In genomic region chr15:59309405-59309804, GRCh38 we compare ENCODE assay signal across 15 cellular contexts.
A peak's percentile ranks its signal among the peaks of the same experiment; 100 is the strongest.
DNase-seq lines count a peak whose midpoint lies in the region; ATAC-seq and TF ChIP-seq lines count a peak whose summit lies in the region.
"Had no signal": no experiment of that assay in that cellular context is flagged by ENCODE, and none has a peak within 500 bp of the region (broad histone marks: within the 10 kb centered on the region; RNA-seq: fewer than 3 reads in every experiment).

No MANE protein-coding gene starts in this region.

- peak overlapping the region; percentile 16; the same call in 1 of the 2 replicates for H3K27ac Mint-ChIP-seq in WTC11
- peak overlapping the region; percentile 60 for H3K27ac Mint-ChIP-seq in stimulated activated naive B cell treated with anti-CD40 and anti-IgM and Interleukin-4, amounts not matched to agents 10 μg/mL and 1 μg/mL and 100 μg/mL, for 72 hours
- H3K27ac Mint-ChIP-seq: CD8-positive, alpha-beta T cell had no signal

- POLR2A ChIA-PET in WTC11 (lab: Charles Lee), result no interaction called here

- H3K9me3 Mint-ChIP-seq in WTC11, result no peaks in the 10 kb centered on the region
- H3K9me3 Mint-ChIP-seq in stimulated activated naive B cell treated with anti-CD40 and anti-IgM and Interleukin-4, amounts not matched to agents 10 μg/mL and 1 μg/mL and 100 μg/mL, for 72 hours, result no peaks in the 10 kb centered on the region
- H3K9me3 Mint-ChIP-seq: CD14-positive monocyte; CD8-positive, alpha-beta T cell had no signal

- no peak overlapping the region for H2AFZ ChIP-seq in ACC112 (ENCODE audit: low read length, unreplicated experiment)
- H2AFZ ChIP-seq: GM23248 had no signal

- no peak overlapping the region for H3K4me3 ChIP-seq in ACC112 (ENCODE audit: low read depth, low read length)
- H3K4me3 ChIP-seq: GM23248 had no signal

- TF ChIP-seq CTCF in WTC11 (IDR thresholded peaks at IDR 0.05), result no peak

- no peaks in the 10 kb centered on the region; the same call in 1 of the 2 replicates for H3K36me3 ChIP-seq in ACC112 (ENCODE audit: insufficient read depth, low read length)

- no peaks in the 10 kb centered on the region for H3K27me3 Mint-ChIP-seq in WTC11 (ENCODE audit: low read depth)
- H3K27me3 Mint-ChIP-seq in stimulated activated naive B cell treated with anti-CD40 and anti-IgM and Interleukin-4, amounts not matched to agents 10 μg/mL and 1 μg/mL and 100 μg/mL, for 72 hours, result no peaks in the 10 kb centered on the region

- peaks cover 24% of the 10 kb centered on the region for H3K4me1 Mint-ChIP-seq in WTC11
- peaks cover 54 to 81% of the 10 kb centered on the region in 2 donors for H3K4me1 Mint-ChIP-seq in stimulated activated naive B cell treated with anti-CD40 and anti-IgM and Interleukin-4, amounts not matched to agents 10 μg/mL and 1 μg/mL and 100 μg/mL, for 72 hours

- DNase-seq in HT-29 (ENCODE audit: low spot score) (peak; percentile 51), WTC11 (ENCODE audit: low spot score) (no peak), MV-4-11 (lab: John Stamatoyannopoulos, UW) (no peak), mesenteric fat pad (ENCODE audit: low spot score) (no peak)
- no peak for DNase-seq in stimulated activated naive B cell treated with anti-CD40 and anti-IgM and Interleukin-4, amounts not matched to agents 10 μg/mL and 1 μg/mL and 100 μg/mL, for 72 hours
- no peak for DNase-seq in stimulated activated CD4-positive, alpha-beta T cell treated with anti-CD3 and anti-CD28 coated beads, Interleukin-12 subunit alpha, Interleukin-12 subunit beta, amount 100 ng/mL, for 4 hours
- DNase-seq: CD8-positive, alpha-beta T cell; COR-L47; DND-41; GDM1; GM23248; IMR-90; KBM-7 had no signal

- ATAC-seq in WTC11, result no peak
- ATAC-seq in stimulated activated naive B cell treated with anti-CD40 and anti-IgM and Interleukin-4, amounts not matched to agents 10 μg/mL and 1 μg/mL and 100 μg/mL, for 72 hours (replicated peaks), result no peak
- ATAC-seq: CD8-positive, alpha-beta T cell had no signal

- no peaks in the 10 kb centered on the region for H3K27me3 ChIP-seq in ACC112 (ENCODE audit: insufficient read depth, low read length)

- H3K36me3 Mint-ChIP-seq in WTC11, result no peaks in the 10 kb centered on the region
- H3K36me3 Mint-ChIP-seq in stimulated activated naive B cell treated with anti-CD40 and anti-IgM and Interleukin-4, amounts not matched to agents 10 μg/mL and 1 μg/mL and 100 μg/mL, for 72 hours, result peaks cover 23 to 43% of the 10 kb centered on the region in 2 donors
- H3K36me3 Mint-ChIP-seq: CD8-positive, alpha-beta T cell had no signal

- peaks cover 73% of the 10 kb centered on the region for H3K79me2 ChIP-seq in ACC112 (ENCODE audit: control insufficient read depth, insufficient read depth, low read length, unreplicated experiment)

- peak overlapping the region; percentile 8; the same call in 1 of the 2 replicates for H3K27ac ChIP-seq in ACC112 (ENCODE audit: low read depth, low read length)
- H3K27ac ChIP-seq: GM23248 had no signal

- H3K4me3 Mint-ChIP-seq in WTC11, result no peak overlapping the region
- no peak overlapping the region for H3K4me3 Mint-ChIP-seq in stimulated activated naive B cell treated with anti-CD40 and anti-IgM and Interleukin-4, amounts not matched to agents 10 μg/mL and 1 μg/mL and 100 μg/mL, for 72 hours
- H3K4me3 Mint-ChIP-seq: CD14-positive monocyte; CD8-positive, alpha-beta T cell had no signal

- CTCF ChIA-PET in WTC11 (lab: Charles Lee), result interaction anchor here (1.2 kb wide), 2 partner anchors 9 to 67 kb away, joined by 3 to 8 read pairs; no protein-coding TSS in a partner anchor

- H3K4me1 ChIP-seq in ACC112 (ENCODE audit: control insufficient read depth, insufficient read depth, low read length, unreplicated experiment), result peaks cover 47% of the 10 kb centered on the region

TF ChIP-seq in WTC11, 78 proteins besides CTCF, POLR2A, EP300 and RAD21:
- TF ChIP-seq SMAD3 (CRISPR knock-in tag; IDR thresholded peaks at IDR 0.05; ENCODE audit: borderline replicate concordance) (no peak), EMX1 (CRISPR knock-in tag; IDR thresholded peaks at IDR 0.05) (no peak), GRHL2 (CRISPR knock-in tag; IDR thresholded peaks at IDR 0.05; ENCODE audit: insufficient replicate concordance, severe bottlenecking) (no peak), NR1H2 (CRISPR knock-in tag; IDR thresholded peaks at IDR 0.05) (no peak), MYBL2 (CRISPR knock-in tag; IDR thresholded peaks at IDR 0.05) (no peak), KAT7 (CRISPR knock-in tag; IDR thresholded peaks at IDR 0.05; ENCODE audit: borderline replicate concordance) (no peak), ETV6 (CRISPR knock-in tag; IDR thresholded peaks at IDR 0.05) (no peak)
